9 cellular contexts compared by ENCODE assay signal in genomic region chr10:73647875-73648228, GRCh38. TPM values are rescaled to one million over a fixed set of nuclear protein-coding genes. Genes with fewer than 3 reads are reported as not detected.
DNase-seq lines count a peak whose midpoint lies in the region; ATAC-seq and TF ChIP-seq lines count a peak whose summit lies in the region.
"Had no signal": no experiment of that assay in that cellular context is flagged by ENCODE, and none has a peak within 500 bp of the region (broad histone marks: within the 10 kb centered on the region; RNA-seq: fewer than 3 reads in every experiment).

No MANE protein-coding gene starts in this region.

- H3K4me3 Mint-ChIP-seq in activated naive CD8-positive, alpha-beta T cell treated with anti-CD3 and anti-CD28 coated beads for 36 hours: peak overlapping the region; percentile 72

- no peak for TF ChIP-seq CTCF in GM13976 (IDR thresholded peaks at IDR 0.05; ENCODE audit: borderline replicate concordance, control extremely low read depth, extremely low read depth, insufficient read depth, missing control alignments)

- H3K9me3 ChIP-seq in iPS-15b (ENCODE audit: control insufficient read depth, insufficient read depth, low read length): no peaks in the 10 kb centered on the region
- no peaks in the 10 kb centered on the region for H3K9me3 ChIP-seq in skeletal muscle tissue (ENCODE audit: control insufficient read depth in 3 of 3, low read length in 3 of 3)

- peaks cover 13% of the 10 kb centered on the region for H3K27me3 Mint-ChIP-seq in activated naive CD8-positive, alpha-beta T cell treated with anti-CD3 and anti-CD28 coated beads for 36 hours

- H3K27me3 ChIP-seq in iPS-15b (ENCODE audit: control insufficient read depth, insufficient read depth, low read length) (no peaks in the 10 kb centered on the region), skeletal muscle tissue (ENCODE audit: control insufficient read depth in 3 of 3, insufficient read depth in 3 of 3, low read length in 3 of 3) (no peaks in the 10 kb centered on the region)

- H3K36me3 Mint-ChIP-seq in activated naive CD8-positive, alpha-beta T cell treated with anti-CD3 and anti-CD28 coated beads for 36 hours: no peaks in the 10 kb centered on the region

- H3K4me1 ChIP-seq in iPS-15b (ENCODE audit: control insufficient read depth, insufficient read depth, low read length): peaks cover 11% of the 10 kb centered on the region
- peaks cover 51 to 79% (median 71%) of the 10 kb centered on the region in 3 donors for H3K4me1 ChIP-seq in skeletal muscle tissue (ENCODE audit: control insufficient read depth in 3 of 3, insufficient read depth in 3 of 3, low read length in 3 of 3)

- no peak overlapping the region for H3K27ac Mint-ChIP-seq in activated naive CD8-positive, alpha-beta T cell treated with anti-CD3 and anti-CD28 coated beads for 36 hours

- no peak for ATAC-seq in GM18520 (IDR thresholded peaks at IDR 0.05; ENCODE audit: unreplicated experiment)

- peak; percentile 42 for DNase-seq in GM13976 (ENCODE audit: low spot score)
- no peak for DNase-seq in activated naive CD8-positive, alpha-beta T cell treated with anti-CD3 and anti-CD28 coated beads for 36 hours
- DNase-seq in ureter (ENCODE audit: low spot score): no peak
- DNase-seq in iPS-NIHi11 (ENCODE audit: low spot score): no peak
- DNase-seq in NCI-H446 (lab: John Stamatoyannopoulos, UW): no peak
- DNase-seq: activated CD4-positive, alpha-beta T cell treated with anti-CD3 and anti-CD28 coated beads, Interleukin-2, amount 50 U/mL, for 4 hours had no signal

- H3K4me3 ChIP-seq in iPS-15b (ENCODE audit: low read depth, low read length): peak overlapping the region; percentile 92
- H3K4me3 ChIP-seq in skeletal muscle tissue (ENCODE audit: low read length in 3 of 3): peak overlapping the region; percentile 63 to 76 (median 74)

- H3K36me3 ChIP-seq in iPS-15b (ENCODE audit: control insufficient read depth, insufficient read depth, low read length) (no peaks in the 10 kb centered on the region), skeletal muscle tissue (ENCODE audit: control insufficient read depth in 3 of 3, insufficient read depth in 3 of 3, low read length in 3 of 3) (peaks cover 12 to 19% (median 13%) of the 10 kb centered on the region in 3 donors)

- H3K4me1 Mint-ChIP-seq in activated naive CD8-positive, alpha-beta T cell treated with anti-CD3 and anti-CD28 coated beads for 36 hours: peaks cover 10% of the 10 kb centered on the region

- peak overlapping the region; percentile 96 for H3K27ac ChIP-seq in skeletal muscle tissue (ENCODE audit: low read depth, low read length)

- no peaks in the 10 kb centered on the region for H3K9me3 Mint-ChIP-seq in activated naive CD8-positive, alpha-beta T cell treated with anti-CD3 and anti-CD28 coated beads for 36 hours

- peak overlapping the region; percentile 60 for H3K9ac ChIP-seq in iPS-15b (ENCODE audit: low read depth, low read length)
- H3K9ac ChIP-seq in skeletal muscle tissue (ENCODE audit: low read depth in 1 of 3, low read length in 3 of 3): peak overlapping the region; percentile 71 to 83 (median 75)

- in situ Hi-C loops in GM13976 (cut with MboI; ENCODE audit: low sequenced_read_pairs, unreplicated experiment): no loop called here

RNA-seq across cellular contexts. Expression of gene MYOZ1, which starts 6.6 kb away (rescaled TPM):
- not detected for total RNA-seq in activated naive CD8-positive, alpha-beta T cell treated with anti-CD3 and anti-CD28 coated beads for 36 hours
- total RNA-seq in skeletal muscle tissue (1,224 TPM), ureter (0.91 TPM)

RNA-seq across cellular contexts. Expression of gene SYNPO2L, which starts 8.0 kb away (rescaled TPM):
- not detected for total RNA-seq in activated naive CD8-positive, alpha-beta T cell treated with anti-CD3 and anti-CD28 coated beads for 36 hours
- total RNA-seq in skeletal muscle tissue (17.2 TPM), ureter (0.29 TPM)

RNA-seq across cellular contexts. Expression of gene AGAP5, which starts 50.1 kb away (rescaled TPM):
- 1 to 10 TPM; 5.4 to 6.7 TPM for total RNA-seq in activated naive CD8-positive, alpha-beta T cell treated with anti-CD3 and anti-CD28 coated beads for 36 hours
- 4.7 TPM for total RNA-seq in skeletal muscle tissue
- 17.7 TPM for total RNA-seq in ureter

RNA-seq across cellular contexts. Expression of gene USP54, which starts 56.7 kb away (rescaled TPM):
- 1 to 10 TPM; 7.7 to 8.1 TPM for total RNA-seq in activated naive CD8-positive, alpha-beta T cell treated with anti-CD3 and anti-CD28 coated beads for 36 hours
- total RNA-seq in skeletal muscle tissue: 20.4 TPM
- total RNA-seq in ureter: 124 TPM

Comparison
In these comparisons a context has a peak if more than half of its experiments do, and no peak if none do; other contexts are left out.
1. RNA of gene MYOZ1, which starts 6.6 kb away (total RNA-seq): 1,224 TPM in skeletal muscle tissue (single experiment); 0.91 TPM in ureter (single experiment) and not detected in activated naive CD8-positive, alpha-beta T cell treated with anti-CD3 and anti-CD28 coated beads for 36 hours; every median in the first group is over 100 times any median in the second.
2. RNA of gene SYNPO2L, which starts 8.0 kb away (total RNA-seq): 17.2 TPM in skeletal muscle tissue (single experiment); 0.29 TPM in ureter (single experiment) and not detected in activated naive CD8-positive, alpha-beta T cell treated with anti-CD3 and anti-CD28 coated beads for 36 hours; every median in the first group is over 10 times any median in the second.